In genomic region chr3:119293761-119294401, GRCh38 we compare ENCODE assay signal across 8 cellular contexts. TPM values are rescaled to one million over a fixed set of nuclear protein-coding genes. Genes with fewer than 3 reads are reported as not detected.
DNase-seq lines count a peak whose midpoint lies in the region; ATAC-seq and TF ChIP-seq lines count a peak whose summit lies in the region.

TSS of gene ARHGAP31 (plus strand) at chr3:119294383. CDS start at chr3:119294905, 522 bp downstream.

- H3K4me2 ChIP-seq in OCI-LY1 (ENCODE audit: low read length): peak within 1 kb of the TSS; percentile 73

- H2AFZ ChIP-seq in OCI-LY1 (ENCODE audit: low read length): no peak within 1 kb of the TSS

- H3K79me2 ChIP-seq in OCI-LY1 (ENCODE audit: insufficient read depth, low read length): no peaks in the 10 kb centered on the region

- DNase-seq in ACHN (peak; percentile 49), activated T-cell treated with anti-CD3 and anti-CD28 coated beads for 4 hours (peak; percentile 68), erythroblast (lab: John Stamatoyannopoulos, UW) (peak; percentile 43 to 54), myocyte (ENCODE audit: low read depth) (peak; percentile 55)
- peak; percentile 78 to 86 for DNase-seq in stimulated activated CD8-positive, alpha-beta memory T cell treated with anti-CD3 and anti-CD28 coated beads, Interleukin-7, amount 100 ng/mL, for 4 hours (ENCODE audit: low read depth in 2 of 2)

- no peaks in the 10 kb centered on the region for H4K20me1 ChIP-seq in OCI-LY1 (ENCODE audit: insufficient read depth, low read length)

- no peaks in the 10 kb centered on the region for H3K9me3 ChIP-seq in OCI-LY1 (ENCODE audit: low read length)

- peaks cover 23% of the 10 kb centered on the region for H3K4me1 ChIP-seq in OCI-LY1 (ENCODE audit: insufficient read depth, low read length, severe bottlenecking)

- no peak within 1 kb of the TSS for H3K27ac ChIP-seq in OCI-LY1 (ENCODE audit: low read depth, low read length, poor library complexity, severe bottlenecking)

- H3F3A ChIP-seq in OCI-LY1 (ENCODE audit: insufficient read depth, low read length): no peaks in the 10 kb centered on the region

- no peaks in the 10 kb centered on the region for H3K9me2 ChIP-seq in OCI-LY1 (ENCODE audit: low read depth, low read length)

- in situ Hi-C loops in ACHN (cut with HindIII; ENCODE audit: low pct_ligation_motif_present, low pct_unique_long_range_greater_than_20kb, low sequenced_read_pairs): no loop called here

- H3K4me3 ChIP-seq in OCI-LY1 (ENCODE audit: low read depth, low read length, poor library complexity, severe bottlenecking): peak within 1 kb of the TSS; percentile 55

- no peaks in the 10 kb centered on the region for H3K27me3 ChIP-seq in OCI-LY1 (ENCODE audit: insufficient read depth, low read length)

- peak within 1 kb of the TSS; percentile 35; the same call in 1 of the 2 replicates for H3K9ac ChIP-seq in OCI-LY1 (ENCODE audit: low read length)

- no peak for TF ChIP-seq CTCF in OCI-LY1 (IDR thresholded peaks at IDR 0.05; ENCODE audit: low read length)

- H3K36me3 ChIP-seq in OCI-LY1 (ENCODE audit: insufficient read depth, low read length): no peaks in the 10 kb centered on the region

- TF ChIP-seq POLR2A in erythroblast (IDR thresholded peaks at IDR 0.05; ENCODE audit: low read length): no peak

- ATAC-seq in GM18511 (IDR thresholded peaks at IDR 0.05; ENCODE audit: unreplicated experiment) (peak; percentile 52), HG02981 (IDR thresholded peaks at IDR 0.05; ENCODE audit: unreplicated experiment) (peak; percentile 42)

RNA-seq across cellular contexts. Expression of gene ARHGAP31, which starts in this region (rescaled TPM):
- 4.2 and 4.5 TPM in 2 replicates for total RNA-seq in myocyte
- 23.1 TPM for polyA plus RNA-seq in myocyte (2012)
